In the genomic region with DNA sequence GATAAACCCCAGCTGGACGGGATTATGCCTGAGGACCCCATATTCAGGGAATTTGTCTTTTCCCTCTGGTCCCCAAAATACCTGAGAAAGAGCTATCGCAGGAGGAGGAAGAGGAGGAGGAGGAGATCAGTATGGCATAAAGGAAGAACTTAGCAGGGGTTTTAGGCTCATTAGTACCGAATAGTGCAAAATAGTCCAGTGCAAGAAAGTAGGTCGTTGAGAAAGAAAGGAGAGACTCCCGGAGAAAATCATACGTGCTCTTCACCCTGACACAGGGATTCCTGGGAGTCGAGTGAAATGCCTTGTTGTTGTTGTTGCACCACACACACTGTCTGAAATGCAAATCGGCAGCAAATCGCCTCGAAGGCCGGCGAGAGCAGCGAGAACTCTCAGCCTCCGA, we compare ENCODE assay signal across 16 cellular contexts.
DNase-seq lines count a peak whose midpoint lies in the region; ATAC-seq, FAIRE-seq and TF ChIP-seq lines count a peak whose summit lies in the region.
"Had no signal": no experiment of that assay in that cellular context is flagged by ENCODE, and none has a peak within 500 bp of the region (broad histone marks: within the 10 kb centered on the region; RNA-seq: fewer than 3 reads in every experiment).

No MANE protein-coding gene starts in this region.

- peak overlapping the region; percentile 3 for H3K4me3 Mint-ChIP-seq in activated B cell treated with CpG ODN at 0.5 μM for 24 hours

- no peaks in the 10 kb centered on the region for H3K36me3 Mint-ChIP-seq in activated B cell treated with CpG ODN at 0.5 μM for 24 hours (ENCODE audit: low read depth)

- peaks cover 14% of the 10 kb centered on the region for H3K27me3 Mint-ChIP-seq in activated B cell treated with CpG ODN at 0.5 μM for 24 hours

- no peaks in the 10 kb centered on the region for H3K27me3 ChIP-seq in esophagus muscularis mucosa
- H3K27me3 ChIP-seq: SJSA1 had no signal

- H3K9me3 Mint-ChIP-seq in activated B cell treated with CpG ODN at 0.5 μM for 24 hours, result peaks cover 2% of the 10 kb centered on the region

- H3K4me3 ChIP-seq in esophagus muscularis mucosa, result no peak overlapping the region
- H3K4me3 ChIP-seq: SJSA1 had no signal

- H3K9me3 ChIP-seq in esophagus muscularis mucosa, result no peaks in the 10 kb centered on the region

- POLR2A ChIA-PET in activated B cell treated with CpG ODN at 0.5 μM for 24 hours (lab: Charles Lee), result interaction anchor here (0.5 to 0.6 kb wide), 2 partner anchors 209 to 361 kb away, joined by 4 read pairs; no protein-coding TSS in a partner anchor

- no peak for TF ChIP-seq POLR2A in esophagus muscularis mucosa (IDR thresholded peaks at IDR 0.05; ENCODE audit: low read depth)

- intact Hi-C loops in activated B cell treated with CpG ODN at 0.5 μM for 24 hours (cut with micrococcal nuclease) (no loop called here), esophagus muscularis mucosa (cut with DNase I) (no loop called here)

- H3K36me3 ChIP-seq in esophagus muscularis mucosa, result no peaks in the 10 kb centered on the region
- H3K36me3 ChIP-seq: SJSA1 had no signal

- ATAC-seq in activated B cell treated with CpG ODN at 0.5 μM for 24 hours (ENCODE audit: low read depth) (no peak), GM18907 (IDR thresholded peaks at IDR 0.05; ENCODE audit: unreplicated experiment) (no peak)
- ATAC-seq: Panc1 had no signal

- no peak for TF ChIP-seq EP300 in esophagus muscularis mucosa (IDR thresholded peaks at IDR 0.05)

- CTCF ChIA-PET in activated B cell treated with CpG ODN at 0.5 μM for 24 hours (lab: Charles Lee), result no interaction called here

- H3K4me1 ChIP-seq in esophagus muscularis mucosa, result peaks cover 0 to 14% (median 5%) of the 10 kb centered on the region in 4 donors
- H3K4me1 ChIP-seq: SJSA1 had no signal

- WGBS in esophagus muscularis mucosa, result 62% methylated on average over 14 of the region's 14 CpGs

- H3K4me1 Mint-ChIP-seq in activated B cell treated with CpG ODN at 0.5 μM for 24 hours, result peaks cover 14% of the 10 kb centered on the region

- no peak overlapping the region for H3K27ac Mint-ChIP-seq in activated B cell treated with CpG ODN at 0.5 μM for 24 hours

- no peak for TF ChIP-seq CTCF in activated B cell treated with CpG ODN at 0.5 μM for 24 hours (IDR thresholded peaks at IDR 0.05)
- no peak for TF ChIP-seq CTCF in esophagus muscularis mucosa (IDR thresholded peaks at IDR 0.05)
- no peak for TF ChIP-seq CTCF in D721Med (IDR thresholded peaks at IDR 0.05; ENCODE audit: insufficient read depth, missing control alignments)

- no peak overlapping the region for H3K27ac ChIP-seq in esophagus muscularis mucosa (replicated peaks in 1 of 4)
- H3K27ac ChIP-seq: C4-2B, SJSA1 had no signal

- FAIRE-seq in D721Med (lab: Jason Lieb, UNC), result no peak
- FAIRE-seq: GM12891 had no signal

- peak; percentile 19 for DNase-seq in ELF-1 (ENCODE audit: low read depth, low spot score)
- no peak for DNase-seq in activated B cell treated with CpG ODN at 0.5 μM for 24 hours
- peak; percentile 72 for DNase-seq in esophagus muscularis mucosa (ENCODE audit: extremely low spot score)
- DNase-seq in retina, result peak; percentile 68
- DNase-seq in D721Med (ENCODE audit: insufficient read length, low spot score), result no peak
- no peak for DNase-seq in mucosa of gallbladder (ENCODE audit: low spot score)
- DNase-seq: DMS 273 treated with DMSO at 0.1 percent for 48 hours, GOT3, KG1, NCI-H187 treated with DMSO at 0.1 percent for 48 hours, NCI-H524 treated with DMSO at 0.1 percent for 48 hours had no signal

Comparison
In these comparisons a context has a peak if more than half of its experiments do, and no peak if none do; other contexts are left out.
1. DNase-seq: peak in ELF-1 (single experiment), esophagus muscularis mucosa (single experiment) and retina (single experiment); none in activated B cell treated with CpG ODN at 0.5 μM for 24 hours (single experiment), D721Med (single experiment) and mucosa of gallbladder (single experiment).